8 cellular contexts compared by ENCODE assay signal in the genomic region with DNA sequence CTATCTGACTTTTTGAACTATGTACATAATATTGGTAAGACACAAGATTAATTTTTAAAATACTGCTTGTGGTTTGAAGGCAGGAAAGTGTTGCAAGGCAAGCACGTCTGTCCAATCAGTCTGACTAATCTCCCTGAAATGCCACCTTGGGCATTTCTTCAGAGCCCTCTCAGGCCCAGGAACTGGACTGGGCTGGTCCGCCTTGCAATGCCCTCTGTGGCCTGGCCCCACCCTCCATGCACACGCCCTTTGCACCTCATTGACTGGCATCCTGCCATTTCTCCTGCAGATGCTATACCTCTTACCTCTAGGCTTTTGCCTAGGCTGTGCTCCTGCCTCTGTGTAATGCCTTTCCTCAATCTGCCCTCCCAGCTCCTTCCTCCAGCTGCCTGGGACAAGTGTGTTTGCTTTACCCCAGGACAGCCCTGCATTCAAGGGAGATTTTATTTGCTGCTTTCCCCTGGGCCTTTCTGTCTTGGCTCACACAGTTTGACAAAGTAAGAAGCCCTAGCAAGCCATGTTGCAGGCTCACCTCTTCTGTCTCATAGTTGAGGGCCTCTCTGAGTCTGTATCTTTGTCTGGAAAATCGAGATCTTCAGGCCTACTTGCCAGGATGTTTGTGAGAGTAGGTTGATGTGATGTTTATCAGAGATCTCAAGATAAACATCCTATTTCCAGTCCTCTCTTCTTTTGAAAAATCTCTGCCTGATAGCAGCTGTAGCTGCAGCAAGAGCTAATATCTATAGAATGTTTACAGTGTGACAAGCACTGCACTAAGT.
DNase-seq lines count a peak whose midpoint lies in the region; ATAC-seq, FAIRE-seq and TF ChIP-seq lines count a peak whose summit lies in the region.

No MANE protein-coding gene starts in this region.

- H3K9ac ChIP-seq in adipocyte (ENCODE audit: low read length) (peak overlapping the region; percentile 27), HepG2 (ENCODE audit: insufficient read depth, low read depth, low read length) (no peak overlapping the region)

- no peak for TF ChIP-seq CTCF in AG09309 (IDR thresholded peaks at IDR 0.05; ENCODE audit: control insufficient read depth, insufficient read depth, low read depth, low read length, missing control alignments)
- no peak for TF ChIP-seq CTCF in HepG2 (CRISPR knock-in tag; IDR thresholded peaks at IDR 0.05)

- no peak overlapping the region for H3K4me2 ChIP-seq in HepG2 (ENCODE audit: low read depth, low read length)

- TF ChIP-seq POLR2A in HepG2 (IDR thresholded peaks at IDR 0.05; ENCODE audit: insufficient read depth in 1 of 2, low read depth in 2 of 2, low read length in 2 of 2): no peak

- BruUV-seq in HepG2 (replicated peaks; lab: Mats Ljungman, UMichigan): no TSS peak

- in situ Hi-C loops in HepG2 (cut with HindIII; ENCODE audit: extremely low pct_ligation_motif_present, low pct_unique_long_range_greater_than_20kb): no loop called here

- no peaks in the 10 kb centered on the region for H4K20me1 ChIP-seq in HepG2 (ENCODE audit: insufficient read depth, low read length)

- ATAC-seq in HepG2 (peak; percentile 86), HG02973 (IDR thresholded peaks at IDR 0.05; ENCODE audit: unreplicated experiment) (no peak), GM18858 (IDR thresholded peaks at IDR 0.05; ENCODE audit: unreplicated experiment) (no peak), GM21619 (IDR thresholded peaks at IDR 0.05; ENCODE audit: unreplicated experiment) (no peak)

- peaks cover 21% of the 10 kb centered on the region for H3K4me1 ChIP-seq in adipocyte (ENCODE audit: control insufficient read depth, insufficient read depth, low read length)
- H3K4me1 ChIP-seq in HepG2 (ENCODE audit: insufficient read depth, low read length): peaks cover 38% of the 10 kb centered on the region

- H3K9me3 ChIP-seq in MG63: no peaks in the 10 kb centered on the region
- no peaks in the 10 kb centered on the region for H3K9me3 ChIP-seq in adipocyte (ENCODE audit: control insufficient read depth, low read length)
- no peaks in the 10 kb centered on the region for H3K9me3 ChIP-seq in HepG2 (ENCODE audit: low read length)

- H2AFZ ChIP-seq in HepG2 (ENCODE audit: low read length): no peak overlapping the region

- H3K36me3 ChIP-seq in MG63: no peaks in the 10 kb centered on the region
- no peaks in the 10 kb centered on the region for H3K36me3 ChIP-seq in adipocyte (ENCODE audit: control insufficient read depth, insufficient read depth, low read length, severe bottlenecking)
- H3K36me3 ChIP-seq in HepG2 (replicated peaks in 1 of 2; ENCODE audit: control insufficient read depth in 1 of 2, insufficient read depth in 2 of 2, low read length in 2 of 2): no peaks in the 10 kb centered on the region

- DNase-seq in AG09309 (ENCODE audit: low read depth): peak; percentile 66
- DNase-seq in MG63: peak; percentile 77
- DNase-seq in adipocyte (ENCODE audit: low read depth): peak; percentile 80
- peak; percentile 38 for DNase-seq in HepG2 (ENCODE audit: low spot score)
- no peak for DNase-seq in cerebellar cortex (ENCODE audit: low spot score)

- no peak overlapping the region for H3K4me3 ChIP-seq in AG09309 (ENCODE audit: control insufficient read depth, low read depth, low read length)
- no peak overlapping the region for H3K4me3 ChIP-seq in MG63
- no peak overlapping the region for H3K4me3 ChIP-seq in adipocyte (ENCODE audit: low read length)
- no peak overlapping the region for H3K4me3 ChIP-seq in HepG2 (replicated peaks in 1 of 3; ENCODE audit: insufficient read depth in 1 of 3, low read depth in 2 of 3, low read length in 3 of 3)

- intact Hi-C loops in HepG2 (cut with micrococcal nuclease; ENCODE audit: unreplicated experiment): no loop called here

- no peak for TF ChIP-seq RAD21 in HepG2 (CRISPR knock-in tag; IDR thresholded peaks at IDR 0.05)

- H3K27ac ChIP-seq in HepG2 (ENCODE audit: extremely low read length, insufficient read depth, low read length): no peak overlapping the region

- H3K79me2 ChIP-seq in HepG2 (ENCODE audit: insufficient read depth, low read length): no peaks in the 10 kb centered on the region

- no peak for FAIRE-seq in HepG2 (lab: Jason Lieb, UNC)

- no peak for TF ChIP-seq EP300 in HepG2 (IDR thresholded peaks at IDR 0.05; ENCODE audit: low read depth in 2 of 2, low read length in 2 of 2)
- no peak for TF ChIP-seq EP300 in HepG2 (CRISPR knock-in tag; IDR thresholded peaks at IDR 0.05; ENCODE audit: borderline replicate concordance)

- POLR2A ChIA-PET in HepG2 (lab: Yijun Ruan, JAX): no interaction called here

- CTCF ChIA-PET in HepG2 (lab: Yijun Ruan, JAX; ENCODE audit: low intra/inter-chr PET ratio, low total read pairs): no interaction called here

- H3K27me3 ChIP-seq in MG63 (no peaks in the 10 kb centered on the region; the same call in 1 of the 2 replicates), adipocyte (replicated peaks; ENCODE audit: control insufficient read depth, insufficient read depth, low read length) (no peaks in the 10 kb centered on the region), HepG2 (ENCODE audit: control insufficient read depth in 1 of 2, insufficient read depth in 2 of 2, low read length in 2 of 2) (peaks cover 1 to 14% of the 10 kb centered on the region in 2 experiments; a peak in 3 of 5 replicates)

- WGBS in HepG2 (ENCODE audit: low lambda C conversion rate): 0% methylated on average over 3 of the region's 4 CpGs

TF ChIP-seq in HepG2, 621 proteins besides CTCF, POLR2A, EP300 and RAD21 (continues in another document):
- TF ChIP-seq PHF8 (CRISPR knock-in tag; IDR thresholded peaks at IDR 0.05): no peak
- TF ChIP-seq TBL1XR1 (IDR thresholded peaks at IDR 0.05; ENCODE audit: borderline replicate concordance, low read length, partially characterized antibody): no peak
- TF ChIP-seq FOXO1 (CRISPR knock-in tag; IDR thresholded peaks at IDR 0.05): no peak
- peak; percentile 58 for TF ChIP-seq HNF4A (CRISPR knock-in tag; IDR thresholded peaks at IDR 0.05)
- TF ChIP-seq RXRB (CRISPR knock-in tag; IDR thresholded peaks at IDR 0.05; ENCODE audit: borderline replicate concordance): no peak
- no peak for TF ChIP-seq ZC3H4 (CRISPR knock-in tag; IDR thresholded peaks at IDR 0.05; ENCODE audit: borderline replicate concordance)
- TF ChIP-seq ZNF737 (CRISPR knock-in tag; IDR thresholded peaks at IDR 0.05; ENCODE audit: borderline replicate concordance): no peak
- TF ChIP-seq, protein P1, sequence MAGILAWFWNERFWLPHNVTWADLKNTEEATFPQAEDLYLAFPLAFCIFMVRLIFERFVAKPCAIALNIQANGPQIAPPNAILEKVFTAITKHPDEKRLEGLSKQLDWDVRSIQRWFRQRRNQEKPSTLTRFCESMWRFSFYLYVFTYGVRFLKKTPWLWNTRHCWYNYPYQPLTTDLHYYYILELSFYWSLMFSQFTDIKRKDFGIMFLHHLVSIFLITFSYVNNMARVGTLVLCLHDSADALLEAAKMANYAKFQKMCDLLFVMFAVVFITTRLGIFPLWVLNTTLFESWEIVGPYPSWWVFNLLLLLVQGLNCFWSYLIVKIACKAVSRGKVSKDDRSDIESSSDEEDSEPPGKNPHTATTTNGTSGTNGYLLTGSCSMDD (CRISPR knock-in tag; IDR thresholded peaks at IDR 0.05): no peak
- TF ChIP-seq NBN (conservative IDR thresholded peaks at IDR 0.05): no peak
- TF ChIP-seq, protein P2, sequence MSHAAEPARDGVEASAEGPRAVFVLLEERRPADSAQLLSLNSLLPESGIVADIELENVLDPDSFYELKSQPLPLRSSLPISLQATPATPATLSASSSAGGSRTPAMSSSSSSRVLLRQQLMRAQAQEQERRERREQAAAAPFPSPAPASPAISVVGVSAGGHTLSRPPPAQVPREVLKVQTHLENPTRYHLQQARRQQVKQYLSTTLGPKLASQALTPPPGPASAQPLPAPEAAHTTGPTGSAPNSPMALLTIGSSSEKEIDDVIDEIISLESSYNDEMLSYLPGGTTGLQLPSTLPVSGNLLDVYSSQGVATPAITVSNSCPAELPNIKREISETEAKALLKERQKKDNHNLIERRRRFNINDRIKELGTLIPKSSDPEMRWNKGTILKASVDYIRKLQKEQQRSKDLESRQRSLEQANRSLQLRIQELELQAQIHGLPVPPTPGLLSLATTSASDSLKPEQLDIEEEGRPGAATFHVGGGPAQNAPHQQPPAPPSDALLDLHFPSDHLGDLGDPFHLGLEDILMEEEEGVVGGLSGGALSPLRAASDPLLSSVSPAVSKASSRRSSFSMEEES (CRISPR knock-in tag; IDR thresholded peaks at IDR 0.05): no peak
- no peak for TF ChIP-seq ZNF552 (CRISPR knock-in tag; IDR thresholded peaks at IDR 0.05; ENCODE audit: borderline replicate concordance)
- TF ChIP-seq, protein P3, sequence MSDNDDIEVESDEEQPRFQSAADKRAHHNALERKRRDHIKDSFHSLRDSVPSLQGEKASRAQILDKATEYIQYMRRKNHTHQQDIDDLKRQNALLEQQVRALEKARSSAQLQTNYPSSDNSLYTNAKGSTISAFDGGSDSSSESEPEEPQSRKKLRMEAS (IDR thresholded peaks at IDR 0.05): no peak
- no peak for TF ChIP-seq RARG (CRISPR knock-in tag; IDR thresholded peaks at IDR 0.05; ENCODE audit: low read depth)
- no peak for TF ChIP-seq TBX2 (CRISPR knock-in tag; IDR thresholded peaks at IDR 0.05; ENCODE audit: borderline replicate concordance)
- no peak for TF ChIP-seq BRD4 (CRISPR knock-in tag; IDR thresholded peaks at IDR 0.05)
- TF ChIP-seq ZNF557 (CRISPR knock-in tag; IDR thresholded peaks at IDR 0.05): no peak
- no peak for TF ChIP-seq KLF9 (CRISPR knock-in tag; IDR thresholded peaks at IDR 0.05; ENCODE audit: low read depth)
- TF ChIP-seq, protein P4, sequence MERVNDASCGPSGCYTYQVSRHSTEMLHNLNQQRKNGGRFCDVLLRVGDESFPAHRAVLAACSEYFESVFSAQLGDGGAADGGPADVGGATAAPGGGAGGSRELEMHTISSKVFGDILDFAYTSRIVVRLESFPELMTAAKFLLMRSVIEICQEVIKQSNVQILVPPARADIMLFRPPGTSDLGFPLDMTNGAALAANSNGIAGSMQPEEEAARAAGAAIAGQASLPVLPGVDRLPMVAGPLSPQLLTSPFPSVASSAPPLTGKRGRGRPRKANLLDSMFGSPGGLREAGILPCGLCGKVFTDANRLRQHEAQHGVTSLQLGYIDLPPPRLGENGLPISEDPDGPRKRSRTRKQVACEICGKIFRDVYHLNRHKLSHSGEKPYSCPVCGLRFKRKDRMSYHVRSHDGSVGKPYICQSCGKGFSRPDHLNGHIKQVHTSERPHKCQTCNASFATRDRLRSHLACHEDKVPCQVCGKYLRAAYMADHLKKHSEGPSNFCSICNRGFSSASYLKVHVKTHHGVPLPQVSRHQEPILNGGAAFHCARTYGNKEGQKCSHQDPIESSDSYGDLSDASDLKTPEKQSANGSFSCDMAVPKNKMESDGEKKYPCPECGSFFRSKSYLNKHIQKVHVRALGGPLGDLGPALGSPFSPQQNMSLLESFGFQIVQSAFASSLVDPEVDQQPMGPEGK (CRISPR knock-in tag; IDR thresholded peaks at IDR 0.05): peak; percentile 43; the same call in 1 of the 2 replicates
- no peak for TF ChIP-seq JARID2 (CRISPR knock-in tag; IDR thresholded peaks at IDR 0.05; ENCODE audit: insufficient replicate concordance)
- no peak for TF ChIP-seq MXD4 (CRISPR knock-in tag; IDR thresholded peaks at IDR 0.05)
